In genomic region chr14:21525571-21525970, GRCh38 we compare ENCODE assay signal across 9 cellular contexts. TPM values are rescaled to one million over a fixed set of nuclear protein-coding genes. Genes with fewer than 3 reads are reported as not detected.
DNase-seq lines count a peak whose midpoint lies in the region; ATAC-seq, FAIRE-seq and TF ChIP-seq lines count a peak whose summit lies in the region.
"Had no signal": no experiment of that assay in that cellular context is flagged by ENCODE, and none has a peak within 500 bp of the region (broad histone marks: within the 10 kb centered on the region; RNA-seq: fewer than 3 reads in every experiment).

No MANE protein-coding gene starts in this region.

- H3K27me3 ChIP-seq in mammary epithelial cell (ENCODE audit: insufficient read depth, low read length) (no peaks in the 10 kb centered on the region), lower lobe of right lung (ENCODE audit: low read depth) (no peaks in the 10 kb centered on the region), transverse colon (no peaks in the 10 kb centered on the region)

- dilution Hi-C loops in mammary epithelial cell (cut with HindIII; ENCODE audit: low sequenced_read_pairs) = no loop called here

- TF ChIP-seq POLR2A in transverse colon (IDR thresholded peaks at IDR 0.05) = no peak

- no peaks in the 10 kb centered on the region for H3K9me3 ChIP-seq in mammary epithelial cell (replicated peaks; ENCODE audit: insufficient read depth, low read length)
- H3K9me3 ChIP-seq in lower lobe of right lung = no peaks in the 10 kb centered on the region
- no peaks in the 10 kb centered on the region for H3K9me3 ChIP-seq in transverse colon

- H4K20me1 ChIP-seq in mammary epithelial cell (ENCODE audit: insufficient read depth, low read length) = no peaks in the 10 kb centered on the region

- no peaks in the 10 kb centered on the region for H3K79me2 ChIP-seq in mammary epithelial cell (ENCODE audit: insufficient read depth, low read length)

- no peaks in the 10 kb centered on the region for H3K36me3 ChIP-seq in mammary epithelial cell (ENCODE audit: insufficient read depth, low read length)
- H3K36me3 ChIP-seq in lower lobe of right lung = no peaks in the 10 kb centered on the region
- H3K36me3 ChIP-seq in transverse colon = no peaks in the 10 kb centered on the region

- CTCF ChIA-PET in mammary epithelial cell (lab: Charles Lee; ENCODE audit: low non-redundant PET) = no interaction called here

- H3K9ac ChIP-seq in mammary epithelial cell (ENCODE audit: insufficient read depth, low read length) = no peak overlapping the region

- peak; percentile 10 to 28 for ATAC-seq in lower lobe of right lung
- ATAC-seq in GM19328 (IDR thresholded peaks at IDR 0.05; ENCODE audit: unreplicated experiment) = no peak

- H2AFZ ChIP-seq in mammary epithelial cell (ENCODE audit: low read depth, low read length) = peak overlapping the region; percentile 91

- peak; percentile 48 for DNase-seq in Ammon's horn (ENCODE audit: low spot score)
- peak; percentile 15 for DNase-seq in HuH-7 (ENCODE audit: low spot score)
- DNase-seq in mammary epithelial cell = no peak
- DNase-seq in lower lobe of right lung = no peak
- DNase-seq in transverse colon = no peak
- no peak for DNase-seq in GF-D8 (lab: John Stamatoyannopoulos, UW)
- no peak for DNase-seq in HTR-8/SVneo (ENCODE audit: insufficient read length, low spot score)

- no peak for FAIRE-seq in HTR-8/SVneo (lab: Jason Lieb, UNC)
- FAIRE-seq: islet of Langerhans had no signal

- TF ChIP-seq CTCF in mammary epithelial cell (conservative IDR thresholded peaks at IDR 0.05 in 1 of 2, IDR thresholded peaks at IDR 0.05 in 1 of 2; ENCODE audit: extremely low read depth in 1 of 2, insufficient read depth in 1 of 2, low read depth in 1 of 2, low read length in 2 of 2) (no peak), lower lobe of right lung (IDR thresholded peaks at IDR 0.05) (no peak), transverse colon (IDR thresholded peaks at IDR 0.05) (no peak)

- TF ChIP-seq EP300 in transverse colon (IDR thresholded peaks at IDR 0.05; ENCODE audit: low read depth) = no peak

- H3K4me1 ChIP-seq in mammary epithelial cell (ENCODE audit: insufficient read depth, low read length) (peaks cover 3% of the 10 kb centered on the region), lower lobe of right lung (peaks cover 22% of the 10 kb centered on the region), transverse colon (peaks cover 0 to 15% (median 3%) of the 10 kb centered on the region in 4 donors)

- peak overlapping the region; percentile 81 for H3K4me2 ChIP-seq in mammary epithelial cell (ENCODE audit: insufficient read depth, low read depth, low read length)

- peak overlapping the region; percentile 46 to 71 (median 59) for H3K4me3 ChIP-seq in mammary epithelial cell (replicated peaks in 1 of 3; ENCODE audit: insufficient read depth in 1 of 3, low read depth in 2 of 3, low read length in 3 of 3)
- H3K4me3 ChIP-seq in lower lobe of right lung = peak overlapping the region; percentile 66
- H3K4me3 ChIP-seq in transverse colon = peak overlapping the region; percentile 50 to 73 (median 62)

- no peak overlapping the region for H3K27ac ChIP-seq in mammary epithelial cell (ENCODE audit: insufficient read depth, low read depth, low read length)
- peak overlapping the region; percentile 41 for H3K27ac ChIP-seq in lower lobe of right lung
- H3K27ac ChIP-seq in transverse colon = peak overlapping the region; percentile 70 to 84 (median 78)

- in situ Hi-C loops in mammary epithelial cell (cut with MboI; ENCODE audit: low sequenced_read_pairs in 2 of 2) (no loop called here), transverse colon (cut with MboI; ENCODE audit: low pct_ligation_motif_present in 1 of 4, low pct_unique_long_range_greater_than_20kb in 1 of 4, low sequenced_read_pairs in 3 of 4) (no loop called here)

- 55% methylated on average over 4 of the region's 12 CpGs for WGBS in mammary epithelial cell (ENCODE audit: low coverage, missing lambda C conversion rate)
- 44% methylated on average over 12 of the region's 12 CpGs; no CpG with 5 or more reads in 1 of the 2 donors for WGBS in transverse colon (ENCODE audit: low coverage in 1 of 2), 2 donors

- intact Hi-C loops in mammary epithelial cell (cut with micrococcal nuclease) = no loop called here
- intact Hi-C loops in lower lobe of right lung (cut with DNase I) = no loop called here
- intact Hi-C loops in transverse colon (cut with DNase I; ENCODE audit: low total_unique reads) = no loop called here

- BruUV-seq in mammary epithelial cell (replicated peaks; lab: Mats Ljungman, UMichigan) = no TSS peak

RNA-seq across cellular contexts. Expression of gene SALL2, which starts 0.6 kb away (rescaled TPM):
- total RNA-seq in mammary epithelial cell (1 to 10 TPM; 3.2 to 3.3 TPM), lower lobe of right lung (7.1 TPM), transverse colon (10 to 100 TPM in 1 of 4 donors, 1 to 10 TPM in 3; 2.2 to 36.3 (median 4.2) TPM)
- 2.1 TPM for polyA plus RNA-seq in mammary epithelial cell
- 9.1 TPM for polyA minus RNA-seq in mammary epithelial cell

RNA-seq across cellular contexts. Expression of gene METTL3, which starts 14.4 kb away (rescaled TPM):
- total RNA-seq in mammary epithelial cell (10 to 100 TPM; 40.3 to 43.3 TPM), lower lobe of right lung (47.8 TPM), transverse colon (10 to 100 TPM; 20.2 to 41.9 (median 29.5) TPM)
- 69.3 TPM for polyA plus RNA-seq in mammary epithelial cell
- polyA minus RNA-seq in mammary epithelial cell = 59.5 TPM

RNA-seq across cellular contexts. Expression of gene TOX4, which starts 48.6 kb away (rescaled TPM):
- total RNA-seq in mammary epithelial cell (10 to 100 TPM; 37.7 to 75.8 TPM), lower lobe of right lung (72.2 TPM), transverse colon (10 to 100 TPM; 30.8 to 76.7 (median 51.5) TPM)
- 82.6 TPM for polyA plus RNA-seq in mammary epithelial cell
- polyA minus RNA-seq in mammary epithelial cell = 30.0 TPM

RNA-seq across cellular contexts. Expression of gene RAB2B, which starts 48.8 kb away (rescaled TPM):
- total RNA-seq in mammary epithelial cell (10 to 100 TPM; 17.6 to 21.8 TPM), lower lobe of right lung (30.7 TPM), transverse colon (10 to 100 TPM in 2 of 4 donors, 1 to 10 TPM in 2; 7.1 to 24.5 (median 13.7) TPM)
- polyA plus RNA-seq in mammary epithelial cell = 8.0 TPM
- 7.1 TPM for polyA minus RNA-seq in mammary epithelial cell

RNA-seq across cellular contexts. Expression of gene OR10G3, which starts 54.3 kb away (rescaled TPM):
- not detected for total RNA-seq in mammary epithelial cell
- not detected for polyA plus RNA-seq in mammary epithelial cell
- not detected for polyA minus RNA-seq in mammary epithelial cell
- not detected for total RNA-seq in lower lobe of right lung
- total RNA-seq in transverse colon = not detected

Comparison
In these comparisons a context has a peak if more than half of its experiments do, and no peak if none do; other contexts are left out.
1. DNase-seq: peak in Ammon's horn (single experiment) and HuH-7 (single experiment); none in mammary epithelial cell (single experiment), lower lobe of right lung (single experiment), transverse colon (single experiment), GF-D8 (single experiment) and HTR-8/SVneo (single experiment).
2. Peak in every context shown above with its lines, with median percentiles within 50 percentile points of each other: H3K4me3 ChIP-seq.